In genomic region chr12:94284859-94285258, GRCh38 we compare ENCODE assay signal across 20 cellular contexts.
"Had no signal": no experiment of that assay in that cellular context is flagged by ENCODE, and none has a peak within 500 bp of the region (broad histone marks: within the 10 kb centered on the region; RNA-seq: fewer than 3 reads in every experiment).

No MANE protein-coding gene starts in this region.

- ATAC-seq: activated CD8-positive, alpha-beta T cell treated with anti-CD3 and anti-CD28 coated beads, Interleukin-2, amount 10 ng/mL, durations not matched to agents 7 days and 5 days; activated T-cell treated with anti-CD3 and anti-CD28 coated beads, Interleukin-2, amount 50 U/mL, for 4 hours; heart right ventricle; left ventricle myocardium superior had no signal

- H3K4me1 ChIP-seq: uterus had no signal

- H3K9me3 Mint-ChIP-seq: activated T-cell treated with anti-CD3 and anti-CD28 coated beads, Interleukin-2, amount 50 U/mL, for 4 hours; stimulated activated naive CD8-positive, alpha-beta T cell treated with anti-CD3 and anti-CD28 coated beads, Interleukin-15, Interleukin-2, amounts not matched to agents 100 ng/mL and 50 ng/mL, for 24 hours had no signal

- H3K36me3 ChIP-seq: uterus had no signal

- H3K4me3 ChIP-seq: esophagus muscularis mucosa, heart right ventricle, tibial nerve, uterus had no signal

- DNase-seq: activated CD4-positive, alpha-beta T cell treated with anti-CD3 and anti-CD28 coated beads for 48 hours; activated CD4-positive, CD25-positive, alpha-beta regulatory T cell; activated CD8-positive, alpha-beta memory T cell treated with anti-CD3 and anti-CD28 coated beads, Interleukin-2, amount 50 U/mL, for 4 hours; activated CD8-positive, alpha-beta T cell treated with anti-CD3 and anti-CD28 coated beads, Interleukin-2, amount 10 ng/mL, durations not matched to agents 7 days and 5 days; activated effector memory CD4-positive, alpha-beta T cell treated with Interleukin-2 at 50 U/mL for 16 hours; activated T-cell treated with anti-CD3 and anti-CD28 coated beads, Interleukin-2, amount 50 U/mL, for 4 hours; amygdala; caudate nucleus; cortex of kidney; heart right ventricle; left ventricle myocardium superior; stimulated activated CD4-positive, alpha-beta T cell treated with anti-CD3 and anti-CD28 coated beads, Interleukin-12 subunit alpha, Interleukin-12 subunit beta, amount 100 ng/mL, for 4 hours; stimulated activated CD4-positive, alpha-beta T cell treated with anti-CD3 and anti-CD28 coated beads, Interleukin-2, amount 100 ng/mL, for 24 hours; SW 1271; uterus had no signal

- H3K9me3 ChIP-seq: esophagus muscularis mucosa, heart right ventricle, tibial nerve, uterus had no signal

- H3K27me3 Mint-ChIP-seq: activated naive CD8-positive, alpha-beta T cell; progenitor cell of endocrine pancreas; stimulated activated naive CD8-positive, alpha-beta T cell treated with anti-CD3 and anti-CD28 coated beads, Interleukin-15, Interleukin-2, amounts not matched to agents 100 ng/mL and 50 ng/mL, for 24 hours had no signal

- H3K27ac ChIP-seq: esophagus muscularis mucosa, heart right ventricle, tibial nerve, uterus had no signal

- H3K4me3 Mint-ChIP-seq: activated CD8-positive, alpha-beta T cell treated with anti-CD3 and anti-CD28 coated beads, Interleukin-2, amount 10 ng/mL, durations not matched to agents 7 days and 5 days; activated naive CD8-positive, alpha-beta T cell; activated T-cell treated with anti-CD3 and anti-CD28 coated beads, Interleukin-2, amount 50 U/mL, for 4 hours; stimulated activated naive CD8-positive, alpha-beta T cell treated with anti-CD3 and anti-CD28 coated beads, Interleukin-15, Interleukin-2, amounts not matched to agents 100 ng/mL and 50 ng/mL, for 24 hours had no signal

- H3K27ac Mint-ChIP-seq: activated naive CD8-positive, alpha-beta T cell; progenitor cell of endocrine pancreas; stimulated activated naive CD8-positive, alpha-beta T cell treated with anti-CD3 and anti-CD28 coated beads, Interleukin-15, Interleukin-2, amounts not matched to agents 100 ng/mL and 50 ng/mL, for 24 hours had no signal

- H3K27me3 ChIP-seq: esophagus muscularis mucosa, heart right ventricle, tibial nerve, uterus had no signal
